11 cellular contexts compared by ENCODE assay signal in genomic region chr2:23287250-23287704, GRCh38.
DNase-seq lines count a peak whose midpoint lies in the region; ATAC-seq, FAIRE-seq and TF ChIP-seq lines count a peak whose summit lies in the region.
"Had no signal": no experiment of that assay in that cellular context is flagged by ENCODE, and none has a peak within 500 bp of the region (broad histone marks: within the 10 kb centered on the region; RNA-seq: fewer than 3 reads in every experiment).

No MANE protein-coding gene starts in this region.

- no peaks in the 10 kb centered on the region for H3K36me3 ChIP-seq in Peyer's patch
- no peaks in the 10 kb centered on the region for H3K36me3 ChIP-seq in muscle layer of colon (ENCODE audit: insufficient read depth, low read length)
- no peaks in the 10 kb centered on the region for H3K36me3 ChIP-seq in small intestine (ENCODE audit: control insufficient read depth in 2 of 2, insufficient read depth in 2 of 2, low read length in 2 of 2)

- H3K9me3 Mint-ChIP-seq in type B pancreatic cell: peaks cover 11% of the 10 kb centered on the region
- H3K9me3 Mint-ChIP-seq in activated CD8-positive, alpha-beta T cell treated with anti-CD3 and anti-CD28 coated beads, Interleukin-2, amount 10 ng/mL, durations not matched to agents 7 days and 5 days (ENCODE audit: insufficient read depth): no peaks in the 10 kb centered on the region

- DNase-seq in Peyer's patch (no peak), fibroblast of gingiva (ENCODE audit: low read depth) (peak; percentile 45), type B pancreatic cell (ENCODE audit: extremely low spot score, unreplicated experiment) (no peak), small intestine (no peak), OCI-M1 (lab: John Stamatoyannopoulos, UW) (no peak)
- no peak for DNase-seq in stimulated activated naive CD4-positive, alpha-beta T cell treated with Interleukin-2 at 50 U/mL for 16 hours (lab: John Stamatoyannopoulos, UW)
- DNase-seq in activated CD8-positive, alpha-beta T cell treated with anti-CD3 and anti-CD28 coated beads, Interleukin-2, amount 10 ng/mL, durations not matched to agents 7 days and 5 days: no peak
- DNase-seq: natural killer cell, NCI-H2029 treated with DMSO at 0.1 percent for 48 hours, SW 1271 had no signal

- WGBS in small intestine, 3 donors: 55 to 71% (median 64%) methylated on average over 3 of the region's 3 CpGs

- TF ChIP-seq CTCF in Peyer's patch (IDR thresholded peaks at IDR 0.05): no peak
- no peak for TF ChIP-seq CTCF in type B pancreatic cell (conservative IDR thresholded peaks at IDR 0.05)

- H3K9ac ChIP-seq in muscle layer of colon (ENCODE audit: low read length): no peak overlapping the region

- ATAC-seq in activated CD8-positive, alpha-beta T cell treated with anti-CD3 and anti-CD28 coated beads, Interleukin-2, amount 10 ng/mL, durations not matched to agents 7 days and 5 days: no peak
- ATAC-seq: natural killer cell had no signal

- no peaks in the 10 kb centered on the region for H3K4me1 ChIP-seq in Peyer's patch
- peaks cover 42% of the 10 kb centered on the region for H3K4me1 ChIP-seq in muscle layer of colon (ENCODE audit: insufficient read depth, low read length)
- no peaks in the 10 kb centered on the region for H3K4me1 ChIP-seq in small intestine (ENCODE audit: control insufficient read depth in 2 of 2, insufficient read depth in 1 of 2, low read depth in 1 of 2, low read length in 1 of 2)

- POLR2A ChIA-PET in activated CD8-positive, alpha-beta T cell treated with anti-CD3 and anti-CD28 coated beads, Interleukin-2, amount 10 ng/mL, durations not matched to agents 7 days and 5 days (lab: Charles Lee): no interaction called here

- no peak overlapping the region for H3K4me3 ChIP-seq in Peyer's patch
- no peak overlapping the region for H3K4me3 ChIP-seq in muscle layer of colon (ENCODE audit: low read depth in 1 of 2, low read length in 2 of 2)
- no peak overlapping the region for H3K4me3 ChIP-seq in small intestine (ENCODE audit: low read depth in 1 of 2, low read length in 2 of 2)

- H3K27ac ChIP-seq in Peyer's patch: peak overlapping the region in 3 of 4 donors; percentile 31 to 49 (median 46)
- H3K27ac ChIP-seq in muscle layer of colon (ENCODE audit: low read depth, low read length): peak overlapping the region; percentile 53
- H3K27ac ChIP-seq in small intestine (ENCODE audit: low read depth in 1 of 2, low read length in 1 of 2): peak overlapping the region in 1 of 2 donors; percentile 47

- no peak for TF ChIP-seq POLR2A in Peyer's patch (IDR thresholded peaks at IDR 0.05)

- H3K4me3 Mint-ChIP-seq in type B pancreatic cell: peak overlapping the region; percentile 57
- no peak overlapping the region for H3K4me3 Mint-ChIP-seq in activated CD8-positive, alpha-beta T cell treated with anti-CD3 and anti-CD28 coated beads, Interleukin-2, amount 10 ng/mL, durations not matched to agents 7 days and 5 days
- H3K4me3 Mint-ChIP-seq: natural killer cell had no signal

- H3K36me3 Mint-ChIP-seq in type B pancreatic cell: peaks cover 3% of the 10 kb centered on the region
- no peaks in the 10 kb centered on the region for H3K36me3 Mint-ChIP-seq in activated CD8-positive, alpha-beta T cell treated with anti-CD3 and anti-CD28 coated beads, Interleukin-2, amount 10 ng/mL, durations not matched to agents 7 days and 5 days (ENCODE audit: low read depth)
- H3K36me3 Mint-ChIP-seq: natural killer cell had no signal

- no peaks in the 10 kb centered on the region for H3K9me3 ChIP-seq in Peyer's patch
- H3K9me3 ChIP-seq in muscle layer of colon (ENCODE audit: low read length): no peaks in the 10 kb centered on the region
- H3K9me3 ChIP-seq in small intestine (ENCODE audit: control insufficient read depth, low read depth): no peaks in the 10 kb centered on the region

- H3K27me3 Mint-ChIP-seq in type B pancreatic cell: no peaks in the 10 kb centered on the region
- H3K27me3 Mint-ChIP-seq in activated CD8-positive, alpha-beta T cell treated with anti-CD3 and anti-CD28 coated beads, Interleukin-2, amount 10 ng/mL, durations not matched to agents 7 days and 5 days (ENCODE audit: low read depth): peaks cover 28% of the 10 kb centered on the region

- CTCF ChIA-PET in activated CD8-positive, alpha-beta T cell treated with anti-CD3 and anti-CD28 coated beads, Interleukin-2, amount 10 ng/mL, durations not matched to agents 7 days and 5 days (lab: Charles Lee): no interaction called here

- no peak for FAIRE-seq in small intestine (lab: Jason Lieb, UNC)

- H3K4me1 Mint-ChIP-seq in type B pancreatic cell (ENCODE audit: unreplicated experiment): peaks cover 40% of the 10 kb centered on the region
- H3K4me1 Mint-ChIP-seq in activated CD8-positive, alpha-beta T cell treated with anti-CD3 and anti-CD28 coated beads, Interleukin-2, amount 10 ng/mL, durations not matched to agents 7 days and 5 days (ENCODE audit: low read depth): no peaks in the 10 kb centered on the region
- H3K4me1 Mint-ChIP-seq: natural killer cell had no signal

- H3K27ac Mint-ChIP-seq in type B pancreatic cell: peak overlapping the region; percentile 93
- H3K27ac Mint-ChIP-seq in activated CD8-positive, alpha-beta T cell treated with anti-CD3 and anti-CD28 coated beads, Interleukin-2, amount 10 ng/mL, durations not matched to agents 7 days and 5 days: no peak overlapping the region
- H3K27ac Mint-ChIP-seq: natural killer cell had no signal

- no peaks in the 10 kb centered on the region for H3K27me3 ChIP-seq in Peyer's patch
- H3K27me3 ChIP-seq in muscle layer of colon (ENCODE audit: control insufficient read depth in 1 of 2, insufficient read depth in 2 of 2, low read length in 2 of 2): no peaks in the 10 kb centered on the region
- H3K27me3 ChIP-seq in small intestine (ENCODE audit: control insufficient read depth in 2 of 2, insufficient read depth in 2 of 2, low read length in 2 of 2): no peaks in the 10 kb centered on the region
